In the genomic region with DNA sequence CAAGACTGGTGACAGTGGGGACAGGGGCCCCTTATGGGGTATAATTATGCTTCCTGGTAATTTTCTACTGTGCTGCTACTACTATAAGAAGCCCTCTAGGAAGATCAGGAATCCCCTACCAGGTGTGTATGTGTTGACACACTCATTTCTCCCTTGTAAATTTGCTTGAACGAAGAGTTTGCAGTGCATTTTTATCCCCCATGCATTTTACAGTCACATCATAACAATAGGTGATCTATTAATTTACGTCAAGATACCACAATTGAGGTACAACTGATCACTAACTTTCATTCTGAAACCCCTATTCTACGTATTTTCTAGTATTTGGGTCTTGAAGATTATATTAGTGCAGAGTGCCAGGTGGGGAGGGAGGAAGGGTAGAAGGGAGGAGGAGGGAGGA, we compare ENCODE assay signal across 16 cellular contexts.
A peak's percentile ranks its signal among the peaks of the same experiment; 100 is the strongest.
DNase-seq lines count a peak whose midpoint lies in the region; ATAC-seq lines count a peak whose summit lies in the region.
"Had no signal": no experiment of that assay in that cellular context is flagged by ENCODE, and none has a peak within 500 bp of the region (broad histone marks: within the 10 kb centered on the region; RNA-seq: fewer than 3 reads in every experiment).

No MANE protein-coding gene starts in this region.

- DNase-seq in activated naive CD8-positive, alpha-beta T cell treated with anti-CD3 and anti-CD28 coated beads, Interleukin-2, amount 50 U/mL, for 24 hours, result no peak
- no peak for DNase-seq in NK-92 treated with Interleukin-12 subunit alpha and Interleukin-12 subunit beta, amount 100 ng/mL, for 24 hours (lab: John Stamatoyannopoulos, UW)
- no peak for DNase-seq in effector memory CD4-positive, alpha-beta T cell
- DNase-seq in NCI-H1436 (lab: John Stamatoyannopoulos, UW), result no peak
- DNase-seq: activated CD4-positive, alpha-beta memory T cell treated with anti-CD3 and anti-CD28 coated beads, Interleukin-2, amount 10 ng/mL, durations not matched to agents 7 days and 5 days; effector CD8-positive, alpha-beta T cell; foreskin keratinocyte; NCI-H2081 treated with DMSO at 0.1 percent for 48 hours; NCI-H774; right lobe of liver; stimulated activated naive CD4-positive, alpha-beta T cell had no signal

- H3K9me3 ChIP-seq in effector memory CD4-positive, alpha-beta T cell (ENCODE audit: control insufficient read depth, low read length), result no peaks in the 10 kb centered on the region
- H3K9me3 ChIP-seq: right lobe of liver had no signal

- H3K27ac ChIP-seq in effector memory CD4-positive, alpha-beta T cell (ENCODE audit: insufficient read depth, low read length, poor library complexity, severe bottlenecking), result no peak overlapping the region
- H3K27ac ChIP-seq: foreskin keratinocyte, neural progenitor cell, right lobe of liver had no signal

- H3K4me3 Mint-ChIP-seq in activated naive CD8-positive, alpha-beta T cell treated with anti-CD3 and anti-CD28 coated beads, Interleukin-2, amount 50 U/mL, for 24 hours, result no peak overlapping the region
- H3K4me3 Mint-ChIP-seq: activated CD4-positive, alpha-beta memory T cell treated with anti-CD3 and anti-CD28 coated beads, Interleukin-2, amount 10 ng/mL, durations not matched to agents 7 days and 5 days; neural progenitor cell had no signal

- ATAC-seq in GM18861 (IDR thresholded peaks at IDR 0.05; ENCODE audit: unreplicated experiment), result peak; percentile 89
- peak; percentile 69 for ATAC-seq in GM21447 (IDR thresholded peaks at IDR 0.05; ENCODE audit: unreplicated experiment)
- peak; percentile 59 for ATAC-seq in HG02973 (IDR thresholded peaks at IDR 0.05; ENCODE audit: unreplicated experiment)
- ATAC-seq in HG03558 (IDR thresholded peaks at IDR 0.05; ENCODE audit: extremely low read depth, unreplicated experiment), result peak; percentile 53
- ATAC-seq in activated naive CD8-positive, alpha-beta T cell treated with anti-CD3 and anti-CD28 coated beads, Interleukin-2, amount 50 U/mL, for 24 hours, result no peak
- ATAC-seq: foreskin keratinocyte, right lobe of liver had no signal

- no peaks in the 10 kb centered on the region for H3K36me3 ChIP-seq in effector memory CD4-positive, alpha-beta T cell (ENCODE audit: control insufficient read depth, insufficient read depth, low read length)
- H3K36me3 ChIP-seq: neural progenitor cell, right lobe of liver had no signal

- H3K4me1 Mint-ChIP-seq in activated naive CD8-positive, alpha-beta T cell treated with anti-CD3 and anti-CD28 coated beads, Interleukin-2, amount 50 U/mL, for 24 hours, result peaks cover 5% of the 10 kb centered on the region

- peaks cover 3% of the 10 kb centered on the region for H3K27me3 Mint-ChIP-seq in activated naive CD8-positive, alpha-beta T cell treated with anti-CD3 and anti-CD28 coated beads, Interleukin-2, amount 50 U/mL, for 24 hours

- H3K9me3 Mint-ChIP-seq in activated naive CD8-positive, alpha-beta T cell treated with anti-CD3 and anti-CD28 coated beads, Interleukin-2, amount 50 U/mL, for 24 hours, result no peaks in the 10 kb centered on the region
- H3K9me3 Mint-ChIP-seq: activated CD4-positive, alpha-beta memory T cell treated with anti-CD3 and anti-CD28 coated beads, Interleukin-2, amount 10 ng/mL, durations not matched to agents 7 days and 5 days; neural progenitor cell had no signal

- no peaks in the 10 kb centered on the region for H3K27me3 ChIP-seq in effector memory CD4-positive, alpha-beta T cell (replicated peaks; ENCODE audit: control insufficient read depth, insufficient read depth, low read length, poor library complexity, severe bottlenecking)
- H3K27me3 ChIP-seq: right lobe of liver had no signal

- H3K4me3 ChIP-seq in effector memory CD4-positive, alpha-beta T cell (ENCODE audit: insufficient read depth, low read depth, low read length, poor library complexity, severe bottlenecking), result no peak overlapping the region
- H3K4me3 ChIP-seq: neural progenitor cell, right lobe of liver had no signal

- H3K27ac Mint-ChIP-seq in activated naive CD8-positive, alpha-beta T cell treated with anti-CD3 and anti-CD28 coated beads, Interleukin-2, amount 50 U/mL, for 24 hours, result no peak overlapping the region
- H3K27ac Mint-ChIP-seq: activated CD4-positive, alpha-beta memory T cell treated with anti-CD3 and anti-CD28 coated beads, Interleukin-2, amount 10 ng/mL, durations not matched to agents 7 days and 5 days; neural progenitor cell had no signal

- H3K36me3 Mint-ChIP-seq in activated naive CD8-positive, alpha-beta T cell treated with anti-CD3 and anti-CD28 coated beads, Interleukin-2, amount 50 U/mL, for 24 hours (ENCODE audit: low read depth), result no peaks in the 10 kb centered on the region
- H3K36me3 Mint-ChIP-seq: neural progenitor cell had no signal

- no peaks in the 10 kb centered on the region for H3K4me1 ChIP-seq in effector memory CD4-positive, alpha-beta T cell (ENCODE audit: control insufficient read depth, insufficient read depth, low read length, poor library complexity, severe bottlenecking)
- H3K4me1 ChIP-seq: foreskin keratinocyte, right lobe of liver had no signal
